In genomic region chr9:129454468-129455067, GRCh38 we compare ENCODE assay signal across 29 cellular contexts.
A peak's percentile ranks its signal among the peaks of the same experiment; 100 is the strongest.
DNase-seq lines count a peak whose midpoint lies in the region; ATAC-seq, FAIRE-seq and TF ChIP-seq lines count a peak whose summit lies in the region.
"Had no signal": no experiment of that assay in that cellular context is flagged by ENCODE, and none has a peak within 500 bp of the region (broad histone marks: within the 10 kb centered on the region; RNA-seq: fewer than 3 reads in every experiment).

No MANE protein-coding gene starts in this region.

- no peak overlapping the region for H3K4ac ChIP-seq in H1 (replicated peaks; ENCODE audit: insufficient read length, low read depth, low read length)

- peak overlapping the region; percentile 46; the same call in 1 of the 2 replicates for H2BK15ac ChIP-seq in H1 (ENCODE audit: low read length)

- TF ChIP-seq EP300 in H1 (IDR thresholded peaks at IDR 0.05; ENCODE audit: borderline replicate concordance in 1 of 2, low read depth in 2 of 2, low read length in 2 of 2) (no peak), ovary (IDR thresholded peaks at IDR 0.05) (no peak), esophagus muscularis mucosa (IDR thresholded peaks at IDR 0.05) (no peak)

- CTCF ChIA-PET in activated CD8-positive, alpha-beta T cell treated with anti-CD3 and anti-CD28 coated beads for 36 hours (lab: Charles Lee): no interaction called here
- CTCF ChIA-PET in H1 (lab: Charles Lee; ENCODE audit: partially characterized antibody): interaction anchor here (0.5 to 0.6 kb wide), 2 partner anchors 147 to 834 kb away, joined by 3 read pairs; no protein-coding TSS in a partner anchor

- H3K79me1 ChIP-seq in H1 (ENCODE audit: low read depth, low read length): no peaks in the 10 kb centered on the region

- peak overlapping the region; percentile 85 for H3K27ac Mint-ChIP-seq in activated naive CD4-positive, alpha-beta T cell treated with anti-CD3 and anti-CD28 coated beads, Interleukin-2, amount 50 U/mL, for 24 hours
- no peak overlapping the region for H3K27ac Mint-ChIP-seq in activated naive CD4-positive, alpha-beta T cell treated with anti-CD3 and anti-CD28 coated beads, Interleukin-2, amount 50 U/mL, for 72 hours
- peak overlapping the region; percentile 68 for H3K27ac Mint-ChIP-seq in activated CD8-positive, alpha-beta T cell treated with anti-CD3 and anti-CD28 coated beads for 36 hours
- H3K27ac Mint-ChIP-seq: H9; stimulated activated naive B cell treated with anti-CD40 and anti-IgM and Interleukin-4, amounts not matched to agents 10 μg/mL and 1 μg/mL and 100 μg/mL, for 72 hours had no signal

- H3K36me3 Mint-ChIP-seq in activated naive CD4-positive, alpha-beta T cell treated with anti-CD3 and anti-CD28 coated beads, Interleukin-2, amount 50 U/mL, for 24 hours: peaks cover 1% of the 10 kb centered on the region
- no peaks in the 10 kb centered on the region for H3K36me3 Mint-ChIP-seq in activated naive CD4-positive, alpha-beta T cell treated with anti-CD3 and anti-CD28 coated beads, Interleukin-2, amount 50 U/mL, for 72 hours
- no peaks in the 10 kb centered on the region for H3K36me3 Mint-ChIP-seq in activated CD8-positive, alpha-beta T cell treated with anti-CD3 and anti-CD28 coated beads for 36 hours (ENCODE audit: low read depth)
- H3K36me3 Mint-ChIP-seq: stimulated activated naive B cell treated with anti-CD40 and anti-IgM and Interleukin-4, amounts not matched to agents 10 μg/mL and 1 μg/mL and 100 μg/mL, for 72 hours had no signal

- no peaks in the 10 kb centered on the region for H3K9me3 ChIP-seq in H1 (ENCODE audit: insufficient read depth in 2 of 2, low read depth in 1 of 2, low read length in 1 of 2)
- no peaks in the 10 kb centered on the region for H3K9me3 ChIP-seq in ovary
- no peaks in the 10 kb centered on the region for H3K9me3 ChIP-seq in esophagus muscularis mucosa
- H3K9me3 ChIP-seq: A549, SJSA1, testis had no signal

- peaks cover 0 to 4% of the 10 kb centered on the region in 2 experiments for H4K20me1 ChIP-seq in H1 (replicated peaks in 1 of 2; ENCODE audit: control insufficient read depth in 1 of 2, insufficient read depth in 2 of 2, low read length in 2 of 2)

- no peak overlapping the region for H3K14ac ChIP-seq in H1 (ENCODE audit: insufficient read length)

- DNase-seq in activated naive CD4-positive, alpha-beta T cell treated with anti-CD3 and anti-CD28 coated beads, Interleukin-2, amount 50 U/mL, for 72 hours (ENCODE audit: low spot score in 2 of 2): no peak
- DNase-seq in activated CD8-positive, alpha-beta T cell treated with anti-CD3 and anti-CD28 coated beads for 36 hours: no peak
- DNase-seq in H1 (ENCODE audit: low read depth in 1 of 2, low spot score in 2 of 2) (no peak), ovary (no peak), esophagus muscularis mucosa (ENCODE audit: extremely low spot score) (no peak), foreskin melanocyte (no peak)
- DNase-seq: activated CD4-positive, alpha-beta T cell treated with anti-CD3 and anti-CD28 coated beads, Interleukin-2, amount 10 ng/mL, durations not matched to agents 7 days and 5 days; activated CD8-positive, alpha-beta memory T cell treated with anti-CD3 and anti-CD28 coated beads, Interleukin-2, amount 50 U/mL, for 4 hours; activated naive CD4-positive, alpha-beta T cell treated with anti-CD3 and anti-CD28 coated beads, Interleukin-2, amount 50 U/mL, for 16 hours; Calu3; DMS79; GDM1; H9; head of caudate nucleus; kidney; left ventricle myocardium superior; NCI-H1092; NCI-H1694; NCI-H82; occipital lobe; stimulated activated naive B cell treated with anti-CD40 and anti-IgM and Interleukin-4, amounts not matched to agents 10 μg/mL and 1 μg/mL and 100 μg/mL, for 72 hours; testis; WERI-Rb-1 had no signal

- H2BK20ac ChIP-seq in H1 (ENCODE audit: low read length): no peak overlapping the region

- no peaks in the 10 kb centered on the region for H3K27me3 Mint-ChIP-seq in activated naive CD4-positive, alpha-beta T cell treated with anti-CD3 and anti-CD28 coated beads, Interleukin-2, amount 50 U/mL, for 24 hours
- no peaks in the 10 kb centered on the region for H3K27me3 Mint-ChIP-seq in activated CD8-positive, alpha-beta T cell treated with anti-CD3 and anti-CD28 coated beads for 36 hours

- no peak overlapping the region for H2AK5ac ChIP-seq in H1 (ENCODE audit: low read depth, low read length)

- no peak overlapping the region for H3K4me3 Mint-ChIP-seq in activated naive CD4-positive, alpha-beta T cell treated with anti-CD3 and anti-CD28 coated beads, Interleukin-2, amount 50 U/mL, for 24 hours
- no peak overlapping the region for H3K4me3 Mint-ChIP-seq in activated CD8-positive, alpha-beta T cell treated with anti-CD3 and anti-CD28 coated beads for 36 hours
- H3K4me3 Mint-ChIP-seq: activated CD4-positive, alpha-beta T cell treated with anti-CD3 and anti-CD28 coated beads, Interleukin-2, amount 10 ng/mL, durations not matched to agents 7 days and 5 days; H9; stimulated activated naive B cell treated with anti-CD40 and anti-IgM and Interleukin-4, amounts not matched to agents 10 μg/mL and 1 μg/mL and 100 μg/mL, for 72 hours had no signal

- H2BK120ac ChIP-seq in H1 (replicated peaks; ENCODE audit: low read depth, low read length): no peak overlapping the region

- peaks cover 0 to 10% (median 7%) of the 10 kb centered on the region in 4 experiments; a peak in 6 of 7 replicates for H3K27me3 ChIP-seq in H1 (replicated peaks in 1 of 4; ENCODE audit: control insufficient read depth in 3 of 4, extremely low read depth in 1 of 4, insufficient read depth in 3 of 4, low read length in 3 of 4)
- no peaks in the 10 kb centered on the region for H3K27me3 ChIP-seq in ovary
- H3K27me3 ChIP-seq in esophagus muscularis mucosa: no peaks in the 10 kb centered on the region
- H3K27me3 ChIP-seq: SJSA1, testis had no signal

- no peak for FAIRE-seq in H1 (lab: Jason Lieb, UNC)
- FAIRE-seq: A549, astrocyte, kidney had no signal

- H3K4me3 ChIP-seq in H1 (ENCODE audit: extremely low read depth in 1 of 4, insufficient read depth in 2 of 4, low read depth in 3 of 4, low read length in 4 of 4): no peak overlapping the region
- H3K4me3 ChIP-seq in ovary: no peak overlapping the region
- no peak overlapping the region for H3K4me3 ChIP-seq in esophagus muscularis mucosa
- H3K4me3 ChIP-seq: A549, SJSA1, testis had no signal

- no peak overlapping the region for H3K9ac ChIP-seq in H1 (replicated peaks in 1 of 4; ENCODE audit: extremely low read depth in 1 of 4, low read depth in 3 of 4, low read length in 3 of 4)

- no peak overlapping the region for H4K5ac ChIP-seq in H1 (ENCODE audit: insufficient read length, low read depth, low read length)

- H3K27ac ChIP-seq in H1 (ENCODE audit: low read depth, low read length) (no peak overlapping the region), ovary (peak overlapping the region; percentile 36 to 70), esophagus muscularis mucosa (replicated peaks in 1 of 4) (no peak overlapping the region)
- H3K27ac ChIP-seq: SJSA1, testis, WERI-Rb-1 had no signal

- no peak overlapping the region for H4K91ac ChIP-seq in H1 (replicated peaks; ENCODE audit: insufficient read length, low read length)

- no peak for TF ChIP-seq POLR2A in H1 (IDR thresholded peaks at IDR 0.05; ENCODE audit: control extremely low read depth in 1 of 2, low read depth in 2 of 2, low read length in 2 of 2)
- no peak for TF ChIP-seq POLR2A in ovary (IDR thresholded peaks at IDR 0.05)
- TF ChIP-seq POLR2A in esophagus muscularis mucosa (IDR thresholded peaks at IDR 0.05; ENCODE audit: low read depth): no peak

- 94% methylated on average over 5 of the region's 8 CpGs; no CpG with 5 or more reads in 1 of the 2 experiments for WGBS in H1 (ENCODE audit: extremely low coverage in 1 of 2, insufficient coverage in 1 of 2, insufficient read length in 1 of 2, insufficient replicate concordance in 2 of 2, low coverage in 1 of 2, low lambda C conversion rate in 2 of 2, missing lambda C conversion rate in 1 of 2), 2 experiments
- WGBS in ovary, 3 donors: 94% methylated on average over 8 of the region's 8 CpGs
- 94% methylated on average over 8 of the region's 8 CpGs for WGBS in esophagus muscularis mucosa

- H2AFZ ChIP-seq in H1 (ENCODE audit: low read length): no peak overlapping the region

- POLR2A ChIA-PET in activated CD8-positive, alpha-beta T cell treated with anti-CD3 and anti-CD28 coated beads for 36 hours (lab: Charles Lee): interaction anchor here (1.2 to 1.5 kb wide), 2 partner anchors 10 to 27 kb away, joined by 3 to 5 read pairs; no protein-coding TSS in a partner anchor
- POLR2A ChIA-PET in H1 (lab: Charles Lee; ENCODE audit: partially characterized antibody): interaction anchor here (0.6 to 1.0 kb wide), 2 partner anchors 25 to 637 kb away, joined by 3 read pairs; no protein-coding TSS in a partner anchor

- no peak overlapping the region; the same call in 1 of the 2 replicates for H2BK12ac ChIP-seq in H1 (ENCODE audit: low read depth, low read length)

- H2BK5ac ChIP-seq in H1 (ENCODE audit: low read depth, low read length): no peak overlapping the region

- no peaks in the 10 kb centered on the region for H3K79me2 ChIP-seq in H1 (ENCODE audit: control insufficient read depth in 1 of 2, insufficient read depth in 2 of 2, low read length in 2 of 2)

- no peak overlapping the region for H3K56ac ChIP-seq in H1 (replicated peaks; ENCODE audit: insufficient read length, low read depth, low read length)

- H3K4me1 Mint-ChIP-seq in activated naive CD4-positive, alpha-beta T cell treated with anti-CD3 and anti-CD28 coated beads, Interleukin-2, amount 50 U/mL, for 24 hours: peaks cover 37% of the 10 kb centered on the region
- H3K4me1 Mint-ChIP-seq in activated CD8-positive, alpha-beta T cell treated with anti-CD3 and anti-CD28 coated beads for 36 hours (ENCODE audit: low read depth): peaks cover 34% of the 10 kb centered on the region

- no peak overlapping the region for H3K4me2 ChIP-seq in H1 (ENCODE audit: insufficient read depth in 1 of 2, low read depth in 2 of 2, low read length in 2 of 2)
- H3K4me2 ChIP-seq: A549 had no signal

- peaks cover 22% of the 10 kb centered on the region; the same call in 1 of the 2 replicates for H3K23me2 ChIP-seq in H1 (ENCODE audit: low read depth, low read length)

- TF ChIP-seq CTCF in activated CD8-positive, alpha-beta T cell treated with anti-CD3 and anti-CD28 coated beads for 36 hours (IDR thresholded peaks at IDR 0.05): no peak
- no peak for TF ChIP-seq CTCF in H1 (IDR thresholded peaks at IDR 0.05; ENCODE audit: control extremely low read depth in 1 of 3, insufficient read depth in 1 of 3, low read depth in 1 of 3, low read length in 3 of 3)
- TF ChIP-seq CTCF in ovary (IDR thresholded peaks at IDR 0.05): no peak
- TF ChIP-seq CTCF in esophagus muscularis mucosa (IDR thresholded peaks at IDR 0.05): no peak

- H4K8ac ChIP-seq in H1 (ENCODE audit: extremely low read depth, insufficient read depth, low read length): no peak overlapping the region

- TF ChIP-seq RAD21 in H1 (IDR thresholded peaks at IDR 0.05 in 1 of 2, conservative IDR thresholded peaks at IDR 0.05 in 1 of 2; ENCODE audit: low read depth in 2 of 2, low read length in 2 of 2): no peak

- H3K36me3 ChIP-seq in H1 (ENCODE audit: control insufficient read depth in 2 of 4, insufficient read depth in 4 of 4, low read length in 3 of 4) (no peaks in the 10 kb centered on the region), ovary (no peaks in the 10 kb centered on the region), esophagus muscularis mucosa (no peaks in the 10 kb centered on the region)
- H3K36me3 ChIP-seq: SJSA1, WERI-Rb-1 had no signal

- intact Hi-C loops in activated CD8-positive, alpha-beta T cell treated with anti-CD3 and anti-CD28 coated beads for 36 hours (cut with micrococcal nuclease): no loop called here
- intact Hi-C loops in ovary (cut with DNase I): loop anchor here in 1 of 4 donors (5.0 kb wide), 1 partner anchor 42 kb away; no protein-coding TSS in a partner anchor
- intact Hi-C loops in esophagus muscularis mucosa (cut with DNase I): loop anchor here (5.0 kb wide), 2 partner anchors 37 to 117 kb away; no protein-coding TSS in a partner anchor

- H3K4me1 ChIP-seq in H1 (replicated peaks in 1 of 4; ENCODE audit: control insufficient read depth in 3 of 4, insufficient read depth in 4 of 4, low read length in 3 of 4) (peaks cover 0 to 18% (median 10%) of the 10 kb centered on the region in 4 experiments; a peak in 6 of 7 replicates), ovary (ENCODE audit: insufficient read depth) (peaks cover 22% of the 10 kb centered on the region), esophagus muscularis mucosa (peaks cover 25 to 39% (median 32%) of the 10 kb centered on the region in 4 donors)

- H3K23ac ChIP-seq in H1 (ENCODE audit: insufficient read length): no peak overlapping the region

- no peaks in the 10 kb centered on the region for H3K9me3 Mint-ChIP-seq in activated naive CD4-positive, alpha-beta T cell treated with anti-CD3 and anti-CD28 coated beads, Interleukin-2, amount 50 U/mL, for 24 hours
- peaks cover 0 to 12% of the 10 kb centered on the region in 2 donors for H3K9me3 Mint-ChIP-seq in activated naive CD4-positive, alpha-beta T cell treated with anti-CD3 and anti-CD28 coated beads, Interleukin-2, amount 50 U/mL, for 72 hours
- no peaks in the 10 kb centered on the region for H3K9me3 Mint-ChIP-seq in activated CD8-positive, alpha-beta T cell treated with anti-CD3 and anti-CD28 coated beads for 36 hours
- H3K9me3 Mint-ChIP-seq: activated CD4-positive, alpha-beta T cell treated with anti-CD3 and anti-CD28 coated beads, Interleukin-2, amount 10 ng/mL, durations not matched to agents 7 days and 5 days had no signal

- no peak overlapping the region for H3K18ac ChIP-seq in H1 (ENCODE audit: extremely low read depth, low read length)

- ATAC-seq in activated naive CD4-positive, alpha-beta T cell treated with anti-CD3 and anti-CD28 coated beads, Interleukin-2, amount 50 U/mL, for 72 hours: no peak
- no peak for ATAC-seq in activated CD8-positive, alpha-beta T cell treated with anti-CD3 and anti-CD28 coated beads for 36 hours
- no peak for ATAC-seq in HG03520 (IDR thresholded peaks at IDR 0.05; ENCODE audit: unreplicated experiment)
- ATAC-seq: A549; esophagus mucosa; left ventricle myocardium superior; stimulated activated naive B cell treated with anti-CD40 and anti-IgM and Interleukin-4, amounts not matched to agents 10 μg/mL and 1 μg/mL and 100 μg/mL, for 72 hours had no signal

Comparison
In these comparisons a context has a peak if more than half of its experiments do, and no peak if none do; other contexts are left out.
1. H3K27ac Mint-ChIP-seq: peak in activated naive CD4-positive, alpha-beta T cell treated with anti-CD3 and anti-CD28 coated beads, Interleukin-2, amount 50 U/mL, for 24 hours (single experiment) and activated CD8-positive, alpha-beta T cell treated with anti-CD3 and anti-CD28 coated beads for 36 hours (single experiment); none in activated naive CD4-positive, alpha-beta T cell treated with anti-CD3 and anti-CD28 coated beads, Interleukin-2, amount 50 U/mL, for 72 hours (0 of 2).
2. H3K27ac ChIP-seq: peak in ovary (2 of 2); none in H1 (single experiment) and esophagus muscularis mucosa (0 of 4).